ENCODE assay signal across 28 cellular contexts in the genomic region with DNA sequence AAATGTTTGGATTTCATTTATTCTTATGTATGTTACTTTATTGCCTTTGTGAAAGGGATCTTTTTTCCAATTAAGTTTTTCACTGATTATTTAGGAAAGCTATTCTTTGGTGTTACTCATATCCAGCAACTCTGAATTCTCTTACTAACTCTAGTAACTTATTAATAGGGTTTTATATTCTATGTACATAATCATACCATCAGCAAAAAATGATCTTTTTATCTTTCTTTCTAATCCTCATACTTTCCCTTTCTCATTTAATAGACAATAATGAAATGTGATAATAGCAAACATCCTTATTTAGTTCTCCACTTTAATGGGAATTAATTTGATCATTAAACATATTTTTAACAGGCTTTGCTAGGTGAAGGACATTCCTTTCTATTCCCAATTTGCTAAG. TPM values are rescaled to one million over a fixed set of nuclear protein-coding genes. Genes with fewer than 3 reads are reported as not detected.
"Had no signal": no experiment of that assay in that cellular context is flagged by ENCODE, and none has a peak within 500 bp of the region (broad histone marks: within the 10 kb centered on the region; RNA-seq: fewer than 3 reads in every experiment).

No MANE protein-coding gene starts in this region.

- H3K4me3 ChIP-seq: left lung, lower lobe of right lung, pancreas, prostate gland, skin epidermis, spleen, tibial nerve, vagina had no signal

- FAIRE-seq: keratinocyte, pancreas had no signal

- H3K4me1 ChIP-seq: left lung, lower lobe of right lung, pancreas, prostate gland, spleen, tibial nerve, vagina had no signal

- H3K9me3 ChIP-seq: left lung, lower lobe of right lung, pancreas, prostate gland, tibial nerve, vagina had no signal

- H3K36me3 ChIP-seq: prostate gland had no signal

- DNase-seq: hippocampal formation; left colon; left lung; lower lobe of right lung; mammary epithelial cell; mesenchymal stem cell; naive thymus-derived CD8-positive, alpha-beta T cell; nucleus accumbens; pancreas; posterior cingulate gyrus; retina; right cardiac atrium; spleen; stimulated activated CD4-positive, alpha-beta T cell treated with anti-CD3 and anti-CD28 coated beads, Interleukin-1b, Interleukin-23, amount 100 ng/mL, for 48 hours; stimulated activated CD4-positive, alpha-beta T cell treated with anti-CD3 and anti-CD28 coated beads, Interleukin-2, amount 100 ng/mL, for 48 hours; stimulated activated CD4-positive, alpha-beta T cell treated with anti-CD3 and anti-CD28 coated beads, Interleukin-4, amount 100 ng/mL, for 4 hours; stimulated activated CD8-positive, alpha-beta memory T cell treated with anti-CD3 and anti-CD28 coated beads, Interleukin-4, amount 100 ng/mL, for 48 hours; stimulated activated naive CD4-positive, alpha-beta T cell treated with Interleukin-2 at 50 U/mL for 16 hours; stimulated activated naive CD8-positive, alpha-beta T cell treated with anti-CD3 and anti-CD28 coated beads, Interleukin-15, amount 100 ng/mL, for 72 hours; substantia nigra had no signal

- ATAC-seq: left colon; left lung; lower lobe of right lung; naive thymus-derived CD8-positive, alpha-beta T cell; pancreas; right cardiac atrium; sciatic nerve; stimulated activated memory B cell treated with anti-CD40 and anti-IgM and Interleukin-4, amounts not matched to agents 10 μg/mL and 1 μg/mL and 100 μg/mL, for 72 hours; stimulated activated naive CD8-positive, alpha-beta T cell treated with anti-CD3 and anti-CD28 coated beads, Interleukin-15, amount 100 ng/mL, for 72 hours had no signal

- H3K27ac ChIP-seq: left lung, lower lobe of right lung, pancreas, prostate gland, skin epidermis, spleen, tibial nerve, vagina had no signal

RNA-seq across cellular contexts. Expression of a gene that starts 12.3 kb away (rescaled TPM):
- total RNA-seq: naive thymus-derived CD8-positive, alpha-beta T cell; prostate gland had no signal
- polyA plus RNA-seq: keratinocyte; liver; naive thymus-derived CD8-positive, alpha-beta T cell had no signal
